Comparison of ENCODE assay signal across 9 cellular contexts in genomic region chr19:14479985-14480694, GRCh38. TPM values are rescaled to one million over a fixed set of nuclear protein-coding genes. Genes with fewer than 3 reads are reported as not detected.
DNase-seq lines count a peak whose midpoint lies in the region; ATAC-seq and TF ChIP-seq lines count a peak whose summit lies in the region.
"Had no signal": no experiment of that assay in that cellular context is flagged by ENCODE, and none has a peak within 500 bp of the region (broad histone marks: within the 10 kb centered on the region; RNA-seq: fewer than 3 reads in every experiment).

No MANE protein-coding gene starts in this region.

- H3K36me3 ChIP-seq in endodermal cell (ENCODE audit: control insufficient read depth, insufficient read depth, low read length) (peaks cover 34% of the 10 kb centered on the region), transverse colon (peaks cover 0 to 29% (median 0%) of the 10 kb centered on the region in 4 donors)

- H3K4me3 ChIP-seq in endodermal cell (ENCODE audit: low read length) (no peak overlapping the region), transverse colon (no peak overlapping the region)

- peaks cover 2% of the 10 kb centered on the region for H3K36me3 Mint-ChIP-seq in activated CD4-positive, alpha-beta memory T cell treated with anti-CD3 and anti-CD28 coated beads, Interleukin-2, amount 10 ng/mL, durations not matched to agents 7 days and 5 days (ENCODE audit: low read depth)
- H3K36me3 Mint-ChIP-seq in endodermal cell (ENCODE audit: low read depth): peaks cover 33% of the 10 kb centered on the region
- peaks cover 12% of the 10 kb centered on the region for H3K36me3 Mint-ChIP-seq in nephron progenitor cell (ENCODE audit: low read depth)

- DNase-seq in CMK (ENCODE audit: low read depth) (peak; percentile 76), Kasumi-1 (lab: John Stamatoyannopoulos, UW) (peak; percentile 49 to 51), endodermal cell (peak; percentile 97), nephron progenitor cell (peak; percentile 89), transverse colon (no peak)
- DNase-seq in activated CD4-positive, alpha-beta memory T cell treated with anti-CD3 and anti-CD28 coated beads, Interleukin-2, amount 10 ng/mL, durations not matched to agents 7 days and 5 days: peak; percentile 79

- H3K9me3 Mint-ChIP-seq in activated CD4-positive, alpha-beta memory T cell treated with anti-CD3 and anti-CD28 coated beads, Interleukin-2, amount 10 ng/mL, durations not matched to agents 7 days and 5 days: no peaks in the 10 kb centered on the region
- H3K9me3 Mint-ChIP-seq in endodermal cell (no peaks in the 10 kb centered on the region), nephron progenitor cell (no peaks in the 10 kb centered on the region)
- H3K9me3 Mint-ChIP-seq: IgD-negative memory B cell had no signal

- H3K9me3 ChIP-seq in endodermal cell (ENCODE audit: control insufficient read depth, low read length): no peaks in the 10 kb centered on the region
- H3K9me3 ChIP-seq in transverse colon: no peaks in the 10 kb centered on the region

- H3K4me1 Mint-ChIP-seq in activated CD4-positive, alpha-beta memory T cell treated with anti-CD3 and anti-CD28 coated beads, Interleukin-2, amount 10 ng/mL, durations not matched to agents 7 days and 5 days: peaks cover 18% of the 10 kb centered on the region
- peaks cover 13% of the 10 kb centered on the region for H3K4me1 Mint-ChIP-seq in endodermal cell
- peaks cover 26% of the 10 kb centered on the region for H3K4me1 Mint-ChIP-seq in nephron progenitor cell

- ATAC-seq in GM19463 (IDR thresholded peaks at IDR 0.05; ENCODE audit: unreplicated experiment) (no peak), GM18519 (IDR thresholded peaks at IDR 0.05; ENCODE audit: low FRiP score, unreplicated experiment) (no peak)

- no peak overlapping the region for H3K27ac Mint-ChIP-seq in activated CD4-positive, alpha-beta memory T cell treated with anti-CD3 and anti-CD28 coated beads, Interleukin-2, amount 10 ng/mL, durations not matched to agents 7 days and 5 days
- H3K27ac Mint-ChIP-seq in endodermal cell (no peak overlapping the region), nephron progenitor cell (no peak overlapping the region)
- H3K27ac Mint-ChIP-seq: IgD-negative memory B cell had no signal

- no peak for TF ChIP-seq POLR2A in transverse colon (IDR thresholded peaks at IDR 0.05)

- in situ Hi-C loops in transverse colon (cut with MboI; ENCODE audit: low pct_ligation_motif_present in 1 of 4, low pct_unique_long_range_greater_than_20kb in 1 of 4, low sequenced_read_pairs in 3 of 4): no loop called here

- H3K27ac ChIP-seq in endodermal cell (ENCODE audit: low read depth, low read length) (no peak overlapping the region), transverse colon (no peak overlapping the region)

- no peak overlapping the region for H3K4me3 Mint-ChIP-seq in activated CD4-positive, alpha-beta memory T cell treated with anti-CD3 and anti-CD28 coated beads, Interleukin-2, amount 10 ng/mL, durations not matched to agents 7 days and 5 days
- H3K4me3 Mint-ChIP-seq in endodermal cell (no peak overlapping the region), nephron progenitor cell (no peak overlapping the region)

- H3K27me3 ChIP-seq in endodermal cell (ENCODE audit: control insufficient read depth, insufficient read depth, low read length, poor library complexity, severe bottlenecking) (no peaks in the 10 kb centered on the region), transverse colon (peaks cover 5% of the 10 kb centered on the region)

- peak; percentile 98 for TF ChIP-seq CTCF in endodermal cell (conservative IDR thresholded peaks at IDR 0.05)
- TF ChIP-seq CTCF in nephron progenitor cell (IDR thresholded peaks at IDR 0.05): peak; percentile 95
- TF ChIP-seq CTCF in transverse colon (IDR thresholded peaks at IDR 0.05): peak; percentile 80 to 89 (median 83)

- no peak overlapping the region for H3K9ac ChIP-seq in endodermal cell (ENCODE audit: extremely low read depth, low read length, poor library complexity, severe bottlenecking)

- WGBS in endodermal cell (ENCODE audit: insufficient coverage in 1 of 2, insufficient read length in 1 of 2), 2 experiments: 62 to 88% methylated on average over 21 to 42 of the region's 42 CpGs
- WGBS in transverse colon (ENCODE audit: low coverage in 1 of 2), 2 donors: 52 to 82% methylated on average over 2 to 37 of the region's 42 CpGs

- no peak for TF ChIP-seq EP300 in transverse colon (IDR thresholded peaks at IDR 0.05; ENCODE audit: low read depth)

- H3K4me1 ChIP-seq in endodermal cell (ENCODE audit: control insufficient read depth, insufficient read depth, low read length) (no peaks in the 10 kb centered on the region), transverse colon (peaks cover 6 to 21% (median 9%) of the 10 kb centered on the region in 4 donors)

- intact Hi-C loops in transverse colon (cut with DNase I; ENCODE audit: low total_unique reads): loop anchor here (10.0 kb wide), 1 partner anchor 335 kb away; no protein-coding TSS in a partner anchor

- POLR2A ChIA-PET in activated CD4-positive, alpha-beta memory T cell treated with anti-CD3 and anti-CD28 coated beads, Interleukin-2, amount 10 ng/mL, durations not matched to agents 7 days and 5 days (lab: Charles Lee): interaction anchor here (1.0 to 2.0 kb wide), 6 partner anchors 36 to 343 kb away, joined by 3 to 6 read pairs (median 4); partner anchors contain the start of gene DNAJB1

- CTCF ChIA-PET in activated CD4-positive, alpha-beta memory T cell treated with anti-CD3 and anti-CD28 coated beads, Interleukin-2, amount 10 ng/mL, durations not matched to agents 7 days and 5 days (lab: Charles Lee): interaction anchor here (0.6 to 3.9 kb wide), 28 partner anchors 7 to 343 kb away, joined by 3 to 26 read pairs (median 4); partner anchors contain the start of genes ADGRE5, ASF1B, DDX39A and GIPC1

- no peaks in the 10 kb centered on the region for H3K27me3 Mint-ChIP-seq in activated CD4-positive, alpha-beta memory T cell treated with anti-CD3 and anti-CD28 coated beads, Interleukin-2, amount 10 ng/mL, durations not matched to agents 7 days and 5 days
- no peaks in the 10 kb centered on the region for H3K27me3 Mint-ChIP-seq in endodermal cell (ENCODE audit: insufficient read depth)
- no peaks in the 10 kb centered on the region for H3K27me3 Mint-ChIP-seq in nephron progenitor cell (ENCODE audit: low read depth, poor library complexity)

RNA-seq across cellular contexts. Expression of gene PTGER1, which starts 5.0 kb away (rescaled TPM):
- 1 to 10 TPM in 1 of 2 experiments, under 1 TPM in 1; 0.93 to 1.3 TPM for total RNA-seq in activated CD4-positive, alpha-beta memory T cell treated with anti-CD3 and anti-CD28 coated beads, Interleukin-2, amount 10 ng/mL, durations not matched to agents 7 days and 5 days
- total RNA-seq in endodermal cell: 1 to 10 TPM in 1 of 2 donors, under 1 TPM in 1; 0.81 to 1.0 TPM
- not detected for polyA plus RNA-seq in endodermal cell (2013, experiment 1 of 2)
- 0.37 TPM for polyA plus RNA-seq in endodermal cell (2013, experiment 2 of 2)
- 1 to 10 TPM in 2 of 4 donors, not detected in 2; 1.1 to 1.2 TPM for total RNA-seq in transverse colon
- polyA plus RNA-seq: IgD-negative memory B cell had no signal

RNA-seq across cellular contexts. Expression of gene GIPC1, which starts 15.8 kb away (rescaled TPM):
- total RNA-seq in activated CD4-positive, alpha-beta memory T cell treated with anti-CD3 and anti-CD28 coated beads, Interleukin-2, amount 10 ng/mL, durations not matched to agents 7 days and 5 days: 10 to 100 TPM; 39.8 to 40.0 TPM
- total RNA-seq in endodermal cell (10 to 100 TPM; 68.6 to 72.6 TPM), transverse colon (100 to 1,000 TPM; 295 to 569 (median 362) TPM)
- 60.1 TPM for polyA plus RNA-seq in endodermal cell (2013, experiment 1 of 2)
- polyA plus RNA-seq in endodermal cell (2013, experiment 2 of 2): 55.9 TPM

RNA-seq across cellular contexts. Expression of gene DNAJB1, which starts 38.1 kb away (rescaled TPM):
- 100 to 1,000 TPM; 108 to 114 TPM for total RNA-seq in activated CD4-positive, alpha-beta memory T cell treated with anti-CD3 and anti-CD28 coated beads, Interleukin-2, amount 10 ng/mL, durations not matched to agents 7 days and 5 days
- 10 to 100 TPM; 66.1 to 70.0 TPM for total RNA-seq in endodermal cell
- polyA plus RNA-seq in endodermal cell (2013, experiment 1 of 2): 62.8 TPM
- 56.0 TPM for polyA plus RNA-seq in endodermal cell (2013, experiment 2 of 2)
- total RNA-seq in transverse colon: 100 to 1,000 TPM in 2 of 4 donors, 10 to 100 TPM in 2; 20.3 to 111 (median 93.8) TPM

RNA-seq across cellular contexts. Expression of gene PKN1, which starts 47.0 kb away (rescaled TPM):
- total RNA-seq in activated CD4-positive, alpha-beta memory T cell treated with anti-CD3 and anti-CD28 coated beads, Interleukin-2, amount 10 ng/mL, durations not matched to agents 7 days and 5 days: 100 to 1,000 TPM; 219 to 232 TPM
- total RNA-seq in endodermal cell (100 to 1,000 TPM; 103 to 141 TPM), transverse colon (100 to 1,000 TPM in 1 of 4 donors, 10 to 100 TPM in 3; 29.1 to 129 (median 55.0) TPM)
- polyA plus RNA-seq in endodermal cell (2013, experiment 1 of 2): 89.7 TPM
- 76.1 TPM for polyA plus RNA-seq in endodermal cell (2013, experiment 2 of 2)

RNA-seq across cellular contexts. Expression of gene TECR, which starts 49.3 kb away (rescaled TPM):
- total RNA-seq in activated CD4-positive, alpha-beta memory T cell treated with anti-CD3 and anti-CD28 coated beads, Interleukin-2, amount 10 ng/mL, durations not matched to agents 7 days and 5 days: 100 to 1,000 TPM; 171 to 178 TPM
- total RNA-seq in endodermal cell: 100 to 1,000 TPM; 127 to 140 TPM
- polyA plus RNA-seq in endodermal cell (2013, experiment 1 of 2): 108 TPM
- polyA plus RNA-seq in endodermal cell (2013, experiment 2 of 2): 101 TPM
- total RNA-seq in transverse colon: 100 to 1,000 TPM in 1 of 4 donors, 10 to 100 TPM in 3; 36.6 to 145 (median 69.3) TPM

Comparison
In these comparisons a context has a peak if more than half of its experiments do, and no peak if none do; other contexts are left out.
1. RNA of gene GIPC1, which starts 15.8 kb away (total RNA-seq): 295 to 569 TPM in transverse colon; 68.6 to 72.6 TPM in endodermal cell and 39.8 to 40.0 TPM in activated CD4-positive, alpha-beta memory T cell treated with anti-CD3 and anti-CD28 coated beads, Interleukin-2, amount 10 ng/mL, durations not matched to agents 7 days and 5 days; every median in the first group is over 4 times any median in the second.
2. Peak in every context shown above with its lines, with median percentiles within 50 percentile points of each other: CTCF ChIP-seq.